21 cellular contexts compared by ENCODE assay signal in the genomic region with DNA sequence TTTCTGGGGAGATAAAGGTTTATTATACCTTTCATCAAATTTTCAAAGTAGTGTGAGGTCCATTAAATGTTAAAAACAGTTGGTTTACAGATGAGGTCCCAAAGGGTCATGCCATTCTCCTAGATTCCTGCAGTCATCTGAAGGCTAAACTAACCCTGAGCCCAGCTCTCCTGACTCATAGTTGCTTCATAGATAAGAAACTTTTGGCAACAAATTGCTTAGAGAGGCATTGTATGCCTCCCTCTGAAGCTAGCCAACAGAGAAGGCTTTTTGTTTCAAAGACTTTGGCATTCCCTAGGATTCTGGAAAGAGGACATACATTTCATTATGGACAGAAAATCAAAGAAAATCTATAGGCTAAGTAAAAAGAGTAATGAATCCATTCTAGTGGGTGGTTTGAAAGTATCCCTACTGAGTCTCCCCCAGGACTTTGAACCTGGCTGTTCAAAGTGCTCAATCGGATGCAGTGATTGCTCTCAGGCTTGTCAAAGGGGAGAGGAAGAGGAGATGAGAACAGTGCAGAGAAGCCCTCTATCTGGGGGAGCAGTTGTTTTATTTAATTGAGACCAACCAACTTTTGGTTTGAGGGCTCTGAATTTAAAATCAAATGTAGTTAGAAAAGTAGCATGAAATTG.
DNase-seq lines count a peak whose midpoint lies in the region; ATAC-seq and TF ChIP-seq lines count a peak whose summit lies in the region.
"Had no signal": no experiment of that assay in that cellular context is flagged by ENCODE, and none has a peak within 500 bp of the region (broad histone marks: within the 10 kb centered on the region; RNA-seq: fewer than 3 reads in every experiment).

No MANE protein-coding gene starts in this region.

- H3K27ac ChIP-seq in C4-2B (peak overlapping the region; percentile 94; the same call in 1 of the 2 replicates), RWPE1 (no peak overlapping the region), mesendoderm (ENCODE audit: low read depth, low read length) (no peak overlapping the region)
- H3K27ac ChIP-seq: KMS-11, left lung, ovary, Peyer's patch had no signal

- no CpG with 5 or more reads among the region's 1 CpG for WGBS in mesendoderm (ENCODE audit: extremely low coverage, insufficient coverage, low lambda C conversion rate)

- peaks cover 4% of the 10 kb centered on the region for H3K4me1 ChIP-seq in mesendoderm (ENCODE audit: control insufficient read depth, low read depth, low read length)
- H3K4me1 ChIP-seq: left lung had no signal

- no peak overlapping the region for H4K8ac ChIP-seq in mesendoderm (ENCODE audit: low read depth, low read length)

- H3K36me3 Mint-ChIP-seq in type B pancreatic cell: no peaks in the 10 kb centered on the region
- H3K36me3 Mint-ChIP-seq in activated naive CD8-positive, alpha-beta T cell treated with anti-CD3 and anti-CD28 coated beads, Interleukin-2, amount 50 U/mL, for 24 hours (ENCODE audit: low read depth): no peaks in the 10 kb centered on the region
- no peaks in the 10 kb centered on the region for H3K36me3 Mint-ChIP-seq in activated naive CD4-positive, alpha-beta T cell treated with anti-CD3 and anti-CD28 coated beads for 36 hours (ENCODE audit: low read depth)
- H3K36me3 Mint-ChIP-seq: activated naive CD4-positive, alpha-beta T cell treated with anti-CD3 and anti-CD28 coated beads, Interleukin-2, amount 50 U/mL, for 24 hours had no signal

- no peak overlapping the region for H3K4me2 ChIP-seq in mesendoderm (ENCODE audit: low read length)
- H3K4me2 ChIP-seq: KMS-11 had no signal

- H3K4me3 Mint-ChIP-seq in type B pancreatic cell: no peak overlapping the region
- no peak overlapping the region for H3K4me3 Mint-ChIP-seq in activated naive CD8-positive, alpha-beta T cell treated with anti-CD3 and anti-CD28 coated beads, Interleukin-2, amount 50 U/mL, for 24 hours
- H3K4me3 Mint-ChIP-seq in activated naive CD4-positive, alpha-beta T cell treated with anti-CD3 and anti-CD28 coated beads for 36 hours: no peak overlapping the region
- H3K4me3 Mint-ChIP-seq: activated naive CD4-positive, alpha-beta T cell treated with anti-CD3 and anti-CD28 coated beads, Interleukin-2, amount 50 U/mL, for 24 hours; GM23338 had no signal

- H4K5ac ChIP-seq in mesendoderm (ENCODE audit: low read length): no peak overlapping the region

- no peak overlapping the region for H3K9ac ChIP-seq in mesendoderm (ENCODE audit: low read length)
- H3K9ac ChIP-seq: KMS-11 had no signal

- H3K4ac ChIP-seq in mesendoderm (ENCODE audit: low read depth, low read length): no peak overlapping the region

- no peak overlapping the region for H3K27ac Mint-ChIP-seq in type B pancreatic cell
- H3K27ac Mint-ChIP-seq in activated naive CD8-positive, alpha-beta T cell treated with anti-CD3 and anti-CD28 coated beads, Interleukin-2, amount 50 U/mL, for 24 hours: no peak overlapping the region
- H3K27ac Mint-ChIP-seq in activated naive CD4-positive, alpha-beta T cell treated with anti-CD3 and anti-CD28 coated beads for 36 hours: no peak overlapping the region
- H3K27ac Mint-ChIP-seq: activated naive CD4-positive, alpha-beta T cell treated with anti-CD3 and anti-CD28 coated beads, Interleukin-2, amount 50 U/mL, for 24 hours; GM23338 had no signal

- H3K4me3 ChIP-seq in mesendoderm (ENCODE audit: low read length): no peak overlapping the region
- H3K4me3 ChIP-seq: GM23338, left lung, ovary, Peyer's patch had no signal

- no peaks in the 10 kb centered on the region for H3K27me3 ChIP-seq in mesendoderm (ENCODE audit: insufficient read depth, low read length, poor library complexity)
- H3K27me3 ChIP-seq: left lung, ovary, Peyer's patch had no signal

- ATAC-seq in HG02623 (IDR thresholded peaks at IDR 0.05; ENCODE audit: unreplicated experiment): no peak
- ATAC-seq in activated naive CD8-positive, alpha-beta T cell treated with anti-CD3 and anti-CD28 coated beads, Interleukin-2, amount 50 U/mL, for 24 hours: no peak
- ATAC-seq: GM23338, left lung had no signal

- CTCF ChIA-PET in RWPE1 (lab: Yijun Ruan, JAX): interaction anchor here (0.7 kb wide), 1 partner anchor 10 kb away, joined by 3 read pairs; no protein-coding TSS in a partner anchor
- CTCF ChIA-PET in activated naive CD4-positive, alpha-beta T cell treated with anti-CD3 and anti-CD28 coated beads for 36 hours (lab: Charles Lee): no interaction called here

- no peaks in the 10 kb centered on the region for H3K36me3 ChIP-seq in mesendoderm (ENCODE audit: control insufficient read depth, insufficient read depth, low read length)
- H3K36me3 ChIP-seq: left lung, ovary, Peyer's patch had no signal

- H3K27me3 Mint-ChIP-seq in type B pancreatic cell: peaks cover 9% of the 10 kb centered on the region
- no peaks in the 10 kb centered on the region for H3K27me3 Mint-ChIP-seq in activated naive CD8-positive, alpha-beta T cell treated with anti-CD3 and anti-CD28 coated beads, Interleukin-2, amount 50 U/mL, for 24 hours
- peaks cover 1% of the 10 kb centered on the region for H3K27me3 Mint-ChIP-seq in activated naive CD4-positive, alpha-beta T cell treated with anti-CD3 and anti-CD28 coated beads for 36 hours (ENCODE audit: low read depth)
- H3K27me3 Mint-ChIP-seq: activated naive CD4-positive, alpha-beta T cell treated with anti-CD3 and anti-CD28 coated beads, Interleukin-2, amount 50 U/mL, for 24 hours had no signal

- no peak overlapping the region for H2BK15ac ChIP-seq in mesendoderm (replicated peaks; ENCODE audit: low read depth)

- H3K4me1 Mint-ChIP-seq in type B pancreatic cell (ENCODE audit: unreplicated experiment): no peaks in the 10 kb centered on the region
- H3K4me1 Mint-ChIP-seq in activated naive CD8-positive, alpha-beta T cell treated with anti-CD3 and anti-CD28 coated beads, Interleukin-2, amount 50 U/mL, for 24 hours: no peaks in the 10 kb centered on the region
- no peaks in the 10 kb centered on the region for H3K4me1 Mint-ChIP-seq in activated naive CD4-positive, alpha-beta T cell treated with anti-CD3 and anti-CD28 coated beads for 36 hours (ENCODE audit: low read depth)
- H3K4me1 Mint-ChIP-seq: activated naive CD4-positive, alpha-beta T cell treated with anti-CD3 and anti-CD28 coated beads, Interleukin-2, amount 50 U/mL, for 24 hours had no signal

- no peak overlapping the region for H3K23ac ChIP-seq in mesendoderm (ENCODE audit: low read length)

- H2BK5ac ChIP-seq in mesendoderm (ENCODE audit: low read length): no peak overlapping the region

- DNase-seq in RWPE1 (ENCODE audit: low spot score): peak; percentile 12
- DNase-seq in dermis blood vessel endothelial cell: peak; percentile 73
- peak; percentile 55 for DNase-seq in mesendoderm
- no peak for DNase-seq in type B pancreatic cell (ENCODE audit: extremely low spot score, unreplicated experiment)
- DNase-seq in activated naive CD8-positive, alpha-beta T cell treated with anti-CD3 and anti-CD28 coated beads, Interleukin-2, amount 50 U/mL, for 24 hours: no peak
- DNase-seq in activated naive CD4-positive, alpha-beta T cell treated with anti-CD3 and anti-CD28 coated beads for 36 hours: no peak
- DNase-seq: activated CD4-positive, alpha-beta T cell treated with anti-CD3 and anti-CD28 coated beads, Interleukin-2, amount 50 U/mL, for 48 hours; activated T-cell treated with anti-CD3 and anti-CD28 coated beads, Interleukin-2, amount 50 U/mL, for 1 hour; C1 segment of cervical spinal cord; caudate nucleus; effector CD4-positive, alpha-beta T cell; left lung; NCI-H146; NCI-H2227 treated with DMSO at 0.1 percent for 48 hours; ovary had no signal

- POLR2A ChIA-PET in RWPE1 (lab: Yijun Ruan, JAX; ENCODE audit: low non-redundant PET): no interaction called here

- no peaks in the 10 kb centered on the region for H3K79me2 ChIP-seq in mesendoderm (ENCODE audit: control insufficient read depth, insufficient read depth, low read length)

- TF ChIP-seq CTCF in C4-2B (conservative IDR thresholded peaks at IDR 0.05) (no peak), RWPE1 (conservative IDR thresholded peaks at IDR 0.05; ENCODE audit: low read depth) (no peak), type B pancreatic cell (conservative IDR thresholded peaks at IDR 0.05) (no peak)

- H3K79me1 ChIP-seq in mesendoderm (ENCODE audit: low read length): no peaks in the 10 kb centered on the region

- no peaks in the 10 kb centered on the region for H3K9me3 Mint-ChIP-seq in type B pancreatic cell
- H3K9me3 Mint-ChIP-seq in activated naive CD8-positive, alpha-beta T cell treated with anti-CD3 and anti-CD28 coated beads, Interleukin-2, amount 50 U/mL, for 24 hours: no peaks in the 10 kb centered on the region
- H3K9me3 Mint-ChIP-seq in activated naive CD4-positive, alpha-beta T cell treated with anti-CD3 and anti-CD28 coated beads for 36 hours: no peaks in the 10 kb centered on the region
- H3K9me3 Mint-ChIP-seq: activated naive CD4-positive, alpha-beta T cell treated with anti-CD3 and anti-CD28 coated beads, Interleukin-2, amount 50 U/mL, for 24 hours; GM23338 had no signal

- H3K18ac ChIP-seq in mesendoderm (ENCODE audit: low read length): no peak overlapping the region

- no peak overlapping the region for H2BK120ac ChIP-seq in mesendoderm (ENCODE audit: low read depth, low read length)

- H3K56ac ChIP-seq in mesendoderm (ENCODE audit: low read length): no peak overlapping the region

- intact Hi-C loops in activated naive CD4-positive, alpha-beta T cell treated with anti-CD3 and anti-CD28 coated beads for 36 hours (cut with micrococcal nuclease): no loop called here

- H2AK5ac ChIP-seq in mesendoderm (ENCODE audit: low read length): no peak overlapping the region

Comparison
In these comparisons a context has a peak if more than half of its experiments do, and no peak if none do; other contexts are left out.
1. DNase-seq: peak in RWPE1 (single experiment), dermis blood vessel endothelial cell (single experiment) and mesendoderm (single experiment); none in type B pancreatic cell (single experiment), activated naive CD8-positive, alpha-beta T cell treated with anti-CD3 and anti-CD28 coated beads, Interleukin-2, amount 50 U/mL, for 24 hours (single experiment) and activated naive CD4-positive, alpha-beta T cell treated with anti-CD3 and anti-CD28 coated beads for 36 hours (single experiment).